ENCODE assay signal across 1 cellular context in the genomic region with DNA sequence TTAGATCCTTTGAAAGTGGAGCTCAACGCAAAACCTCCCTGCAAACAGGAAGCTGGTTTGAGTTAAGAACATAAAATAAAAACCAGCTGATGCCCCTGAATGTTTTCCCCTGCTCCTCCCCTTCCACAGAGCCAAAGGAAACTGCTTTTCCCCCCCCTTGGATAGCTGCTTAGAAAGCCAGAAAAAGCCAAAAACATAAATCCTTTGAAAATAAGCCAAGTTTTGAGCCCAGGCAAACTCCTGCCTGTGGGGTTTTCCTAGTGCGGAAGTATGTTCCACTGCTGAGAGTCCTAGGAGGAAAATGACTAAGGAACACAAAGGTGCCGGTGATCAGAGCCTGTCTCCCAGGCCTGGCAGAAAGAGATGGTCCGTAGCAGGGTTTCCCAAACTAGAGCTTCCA.
TF ChIP-seq lines count a peak whose summit lies in the region.

No MANE protein-coding gene starts in this region.

TF ChIP-seq in endothelial cell of umbilical vein, 7 proteins besides CTCF, POLR2A, EP300 and RAD21:
- TF ChIP-seq FOS (IDR thresholded peaks at IDR 0.05; ENCODE audit: borderline replicate concordance, insufficient read depth, low read length) (peak; percentile 34), MYC (IDR thresholded peaks at IDR 0.05; ENCODE audit: low read depth, low read length) (no peak)
